15 cellular contexts compared by ENCODE assay signal in the genomic region with DNA sequence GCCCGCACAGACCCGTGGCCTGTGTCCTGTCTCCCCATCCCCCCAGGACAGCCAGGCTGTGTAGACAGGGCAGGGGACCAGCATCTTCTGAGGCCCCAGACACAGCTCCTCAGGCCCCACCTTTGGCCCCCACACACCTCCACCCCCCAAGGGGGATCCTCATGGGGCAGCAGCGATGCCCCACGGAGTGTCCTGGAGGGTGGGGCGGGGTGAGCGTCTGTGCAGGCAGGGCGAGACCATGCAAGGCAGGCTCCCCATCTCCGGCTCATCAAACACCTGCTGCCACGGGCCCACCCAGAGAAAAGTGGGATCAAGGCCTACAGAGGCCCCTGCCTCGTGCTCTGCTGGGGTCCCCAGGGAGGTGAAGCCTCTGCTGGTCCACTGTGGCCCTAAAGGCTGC.
"Had no signal": no experiment of that assay in that cellular context is flagged by ENCODE, and none has a peak within 500 bp of the region (broad histone marks: within the 10 kb centered on the region; RNA-seq: fewer than 3 reads in every experiment).

No MANE protein-coding gene starts in this region.

- H3K27ac ChIP-seq: colonic mucosa, heart left ventricle, tibial nerve had no signal

- H3K4me1 Mint-ChIP-seq: endodermal cell, nephron progenitor cell had no signal

- H3K4me3 ChIP-seq: colonic mucosa, heart left ventricle, tibial nerve had no signal

- H3K4me3 Mint-ChIP-seq: endodermal cell, naive B cell, nephron progenitor cell had no signal

- H3K9me3 ChIP-seq: colonic mucosa had no signal

- H3K36me3 ChIP-seq: colonic mucosa, heart left ventricle, tibial nerve had no signal

- H3K27me3 Mint-ChIP-seq: naive B cell had no signal

- H3K4me1 ChIP-seq: colonic mucosa, heart left ventricle, tibial nerve had no signal

- DNase-seq: caudate nucleus; colonic mucosa; dermis blood vessel endothelial cell; effector CD4-positive, alpha-beta T cell; endodermal cell; heart left ventricle; hippocampal formation; mesenchymal stem cell; naive B cell; nephron progenitor cell; small intestine; stimulated activated CD4-positive, alpha-beta T cell treated with anti-CD3 and anti-CD28 coated beads, Interleukin-2, amount 100 ng/mL, for 48 hours; stimulated activated naive CD4-positive, alpha-beta T cell treated with Interleukin-2 at 50 U/mL for 16 hours had no signal

- ATAC-seq: heart left ventricle, left lobe of liver had no signal

- H3K27ac Mint-ChIP-seq: endodermal cell, naive B cell, nephron progenitor cell had no signal

- H3K27me3 ChIP-seq: colonic mucosa, heart left ventricle, tibial nerve had no signal
